ENCODE assay signal across 2 cellular contexts in genomic region chr3:42514876-42515275, GRCh38.
TF ChIP-seq lines count a peak whose summit lies in the region.

No MANE protein-coding gene starts in this region.

TF ChIP-seq in liver, 16 proteins besides CTCF, POLR2A, EP300 and RAD21:
- TF ChIP-seq EGR1 (IDR thresholded peaks at IDR 0.05; ENCODE audit: low read depth in 2 of 2) (no peak), HNF4G (IDR thresholded peaks at IDR 0.05) (no peak), FOXA1 (IDR thresholded peaks at IDR 0.05) (no peak), RXRA (IDR thresholded peaks at IDR 0.05) (no peak), GABPA (IDR thresholded peaks at IDR 0.05 in 1 of 2, conservative IDR thresholded peaks at IDR 0.05 in 1 of 2) (no peak), TAF1 (conservative IDR thresholded peaks at IDR 0.05) (no peak), SP1 (IDR thresholded peaks at IDR 0.05) (no peak), NR2F2 (IDR thresholded peaks at IDR 0.05) (no peak), REST (IDR thresholded peaks at IDR 0.05) (no peak), HNF4A (conservative IDR thresholded peaks at IDR 0.05) (no peak), MAX (IDR thresholded peaks at IDR 0.05) (no peak), ATF3 (IDR thresholded peaks at IDR 0.05) (no peak), YY1 (IDR thresholded peaks at IDR 0.05) (no peak), JUND (IDR thresholded peaks at IDR 0.05) (no peak), FOXA2 (IDR thresholded peaks at IDR 0.05) (no peak), ZBTB33 (IDR thresholded peaks at IDR 0.05) (no peak)

TF ChIP-seq in HepG2, 621 proteins besides CTCF, POLR2A, EP300 and RAD21:
- TF ChIP-seq MBNL3 (CRISPR knock-in tag; conservative IDR thresholded peaks at IDR 0.05) (no peak), TAF1 (CRISPR knock-in tag; IDR thresholded peaks at IDR 0.05) (no peak), NONO (IDR thresholded peaks at IDR 0.05) (no peak), NONO (CRISPR knock-in tag; conservative IDR thresholded peaks at IDR 0.05) (no peak), PLSCR1 (CRISPR knock-in tag; IDR thresholded peaks at IDR 0.05; ENCODE audit: borderline replicate concordance) (no peak), HOXA5 (CRISPR knock-in tag; IDR thresholded peaks at IDR 0.05) (no peak), MED1 (CRISPR knock-in tag; IDR thresholded peaks at IDR 0.05) (no peak), CBX5 (CRISPR knock-in tag; IDR thresholded peaks at IDR 0.05; ENCODE audit: borderline replicate concordance) (no peak), ATM (IDR thresholded peaks at IDR 0.05; ENCODE audit: borderline replicate concordance) (no peak)
